ENCODE assay signal across 2 cellular contexts in the genomic region with DNA sequence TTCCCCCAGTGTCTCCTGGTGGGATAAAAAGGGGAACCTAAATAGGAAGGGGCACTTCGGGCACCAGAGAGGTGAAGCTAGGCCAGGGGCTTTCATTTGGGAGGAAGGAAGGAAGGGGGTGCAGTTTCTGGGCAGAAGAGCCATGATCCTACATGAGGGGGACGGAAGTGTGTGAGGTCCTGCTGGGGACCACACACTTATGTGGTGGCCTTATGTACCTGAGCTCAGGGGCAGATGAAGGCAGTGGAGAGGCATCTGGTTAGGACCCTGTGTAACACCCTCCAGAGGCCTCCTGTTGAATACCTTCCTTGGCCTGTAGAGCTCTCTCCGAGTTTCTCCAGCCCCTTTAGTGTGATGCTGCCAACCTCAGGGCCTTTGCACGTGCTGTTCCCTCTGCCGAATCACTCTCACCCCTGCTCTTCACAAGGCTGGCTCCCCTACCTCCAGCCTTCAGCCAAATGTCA.
TF ChIP-seq lines count a peak whose summit lies in the region.

No MANE protein-coding gene starts in this region.

TF ChIP-seq in HepG2, 621 proteins besides CTCF, POLR2A, EP300 and RAD21:
- TF ChIP-seq SOX5 (CRISPR knock-in tag; IDR thresholded peaks at IDR 0.05; ENCODE audit: borderline replicate concordance), result no peak
- TF ChIP-seq ZNF562 (CRISPR knock-in tag; IDR thresholded peaks at IDR 0.05; ENCODE audit: borderline replicate concordance), result no peak
- TF ChIP-seq ZNF383 (CRISPR knock-in tag; IDR thresholded peaks at IDR 0.05; ENCODE audit: borderline replicate concordance), result no peak
- no peak for TF ChIP-seq ZC3H4 (CRISPR knock-in tag; IDR thresholded peaks at IDR 0.05; ENCODE audit: borderline replicate concordance)
- TF ChIP-seq FOXK1 (CRISPR knock-in tag; IDR thresholded peaks at IDR 0.05; ENCODE audit: borderline replicate concordance, low read depth), result no peak
- TF ChIP-seq ARHGAP35 (CRISPR knock-in tag; IDR thresholded peaks at IDR 0.05; ENCODE audit: borderline replicate concordance), result no peak
- TF ChIP-seq SPEN (CRISPR knock-in tag; IDR thresholded peaks at IDR 0.05; ENCODE audit: low read depth), result no peak
- no peak for TF ChIP-seq ZNF354B (CRISPR knock-in tag; IDR thresholded peaks at IDR 0.05)

TF ChIP-seq in WTC11, 78 proteins besides CTCF, POLR2A, EP300 and RAD21:
- TF ChIP-seq, protein P1, sequence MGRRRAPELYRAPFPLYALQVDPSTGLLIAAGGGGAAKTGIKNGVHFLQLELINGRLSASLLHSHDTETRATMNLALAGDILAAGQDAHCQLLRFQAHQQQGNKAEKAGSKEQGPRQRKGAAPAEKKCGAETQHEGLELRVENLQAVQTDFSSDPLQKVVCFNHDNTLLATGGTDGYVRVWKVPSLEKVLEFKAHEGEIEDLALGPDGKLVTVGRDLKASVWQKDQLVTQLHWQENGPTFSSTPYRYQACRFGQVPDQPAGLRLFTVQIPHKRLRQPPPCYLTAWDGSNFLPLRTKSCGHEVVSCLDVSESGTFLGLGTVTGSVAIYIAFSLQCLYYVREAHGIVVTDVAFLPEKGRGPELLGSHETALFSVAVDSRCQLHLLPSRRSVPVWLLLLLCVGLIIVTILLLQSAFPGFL (CRISPR knock-in tag; IDR thresholded peaks at IDR 0.05; ENCODE audit: borderline replicate concordance), result no peak
- TF ChIP-seq, protein P2, sequence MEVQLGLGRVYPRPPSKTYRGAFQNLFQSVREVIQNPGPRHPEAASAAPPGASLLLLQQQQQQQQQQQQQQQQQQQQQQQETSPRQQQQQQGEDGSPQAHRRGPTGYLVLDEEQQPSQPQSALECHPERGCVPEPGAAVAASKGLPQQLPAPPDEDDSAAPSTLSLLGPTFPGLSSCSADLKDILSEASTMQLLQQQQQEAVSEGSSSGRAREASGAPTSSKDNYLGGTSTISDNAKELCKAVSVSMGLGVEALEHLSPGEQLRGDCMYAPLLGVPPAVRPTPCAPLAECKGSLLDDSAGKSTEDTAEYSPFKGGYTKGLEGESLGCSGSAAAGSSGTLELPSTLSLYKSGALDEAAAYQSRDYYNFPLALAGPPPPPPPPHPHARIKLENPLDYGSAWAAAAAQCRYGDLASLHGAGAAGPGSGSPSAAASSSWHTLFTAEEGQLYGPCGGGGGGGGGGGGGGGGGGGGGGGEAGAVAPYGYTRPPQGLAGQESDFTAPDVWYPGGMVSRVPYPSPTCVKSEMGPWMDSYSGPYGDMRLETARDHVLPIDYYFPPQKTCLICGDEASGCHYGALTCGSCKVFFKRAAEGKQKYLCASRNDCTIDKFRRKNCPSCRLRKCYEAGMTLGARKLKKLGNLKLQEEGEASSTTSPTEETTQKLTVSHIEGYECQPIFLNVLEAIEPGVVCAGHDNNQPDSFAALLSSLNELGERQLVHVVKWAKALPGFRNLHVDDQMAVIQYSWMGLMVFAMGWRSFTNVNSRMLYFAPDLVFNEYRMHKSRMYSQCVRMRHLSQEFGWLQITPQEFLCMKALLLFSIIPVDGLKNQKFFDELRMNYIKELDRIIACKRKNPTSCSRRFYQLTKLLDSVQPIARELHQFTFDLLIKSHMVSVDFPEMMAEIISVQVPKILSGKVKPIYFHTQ (CRISPR knock-in tag; IDR thresholded peaks at IDR 0.05), result no peak
- TF ChIP-seq FOXJ3 (CRISPR knock-in tag; IDR thresholded peaks at IDR 0.05; ENCODE audit: borderline replicate concordance), result no peak
- TF ChIP-seq GTF2I (CRISPR knock-in tag; conservative IDR thresholded peaks at IDR 0.05), result peak; percentile 97
- TF ChIP-seq CBFB (CRISPR knock-in tag; IDR thresholded peaks at IDR 0.05; ENCODE audit: low read depth), result no peak
- no peak for TF ChIP-seq NFE2L1 (CRISPR knock-in tag; IDR thresholded peaks at IDR 0.05)
- no peak for TF ChIP-seq JUN (CRISPR knock-in tag; IDR thresholded peaks at IDR 0.05)
- TF ChIP-seq MXD4 (CRISPR knock-in tag; IDR thresholded peaks at IDR 0.05; ENCODE audit: borderline replicate concordance), result 0 out of 2 replicates have a peak, but pooled peaks have one; percentile 41
